ENCODE assay signal across 23 cellular contexts in the genomic region with DNA sequence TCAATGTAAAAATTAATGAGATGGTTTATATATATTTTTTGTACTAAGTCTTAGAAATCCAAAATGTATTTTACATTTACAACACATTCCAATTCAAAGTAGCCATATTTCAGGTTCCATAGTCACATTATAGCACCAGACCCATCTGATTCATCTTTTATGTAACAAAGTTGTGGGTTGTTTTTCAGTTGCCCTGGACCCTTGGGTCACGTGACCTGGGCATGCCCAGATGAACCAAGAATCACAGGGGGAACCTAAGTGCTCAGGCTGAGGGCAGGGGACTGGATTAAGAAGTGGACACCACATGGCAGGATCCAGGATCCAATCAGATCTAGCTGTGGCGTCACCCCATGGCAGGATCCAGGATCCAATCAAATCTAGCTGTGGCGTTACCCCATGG. TPM values are rescaled to one million over a fixed set of nuclear protein-coding genes. Genes with fewer than 3 reads are reported as not detected.
DNase-seq lines count a peak whose midpoint lies in the region; ATAC-seq, FAIRE-seq and TF ChIP-seq lines count a peak whose summit lies in the region.
"Had no signal": no experiment of that assay in that cellular context is flagged by ENCODE, and none has a peak within 500 bp of the region (broad histone marks: within the 10 kb centered on the region; RNA-seq: fewer than 3 reads in every experiment).

No MANE protein-coding gene starts in this region.

- ATAC-seq in HCT116 (peak; percentile 38; the same call in 1 of the 2 replicates), K562 (no peak), GM19023 (IDR thresholded peaks at IDR 0.05; ENCODE audit: unreplicated experiment) (no peak), HG03378 (IDR thresholded peaks at IDR 0.05; ENCODE audit: unreplicated experiment) (no peak)

- H3K79me2 ChIP-seq in HCT116 (ENCODE audit: insufficient read depth, low read length) (no peaks in the 10 kb centered on the region), K562 (ENCODE audit: control insufficient read depth, insufficient read depth, low read length) (no peaks in the 10 kb centered on the region), trophoblast cell (ENCODE audit: control insufficient read depth, insufficient read depth, low read length, poor library complexity) (no peaks in the 10 kb centered on the region)

- no peak for TF ChIP-seq RAD21 in HCT116 (IDR thresholded peaks at IDR 0.05; ENCODE audit: low read depth)
- TF ChIP-seq RAD21 in K562 (CRISPR knock-in tag; conservative IDR thresholded peaks at IDR 0.05 in 1 of 2, IDR thresholded peaks at IDR 0.05 in 1 of 2), result no peak

- no peak for TF ChIP-seq EP300 in K562 (IDR thresholded peaks at IDR 0.05; ENCODE audit: low read length)

- H3K4me1 ChIP-seq in HCT116 (ENCODE audit: control insufficient read depth in 1 of 2, insufficient read depth in 2 of 2, low read length in 2 of 2) (peaks cover 5 to 14% of the 10 kb centered on the region in 2 experiments; a peak in 3 of 4 replicates), K562 (replicated peaks in 1 of 2; ENCODE audit: control insufficient read depth in 2 of 2, insufficient read depth in 2 of 2, low read length in 2 of 2) (peaks cover 0 to 12% of the 10 kb centered on the region in 2 experiments; a peak in 3 of 5 replicates), trophoblast cell (ENCODE audit: control insufficient read depth in 1 of 2, insufficient read depth in 2 of 2, low read length in 2 of 2) (no peaks in the 10 kb centered on the region)
- H3K4me1 ChIP-seq: Peyer's patch, SJCRH30 had no signal

- in situ Hi-C loops in K562 (cut with MboI), result no loop called here

- H3K9ac ChIP-seq in HCT116 (ENCODE audit: low read length) (no peak overlapping the region), K562 (ENCODE audit: insufficient read depth in 1 of 2, low read depth in 2 of 2, low read length in 2 of 2) (no peak overlapping the region), trophoblast cell (ENCODE audit: low read length) (peak overlapping the region; percentile 55)
- H3K9ac ChIP-seq: BLaER1 treated with 17β-estradiol and CSF1 and Interleukin-3, amounts not matched to agents 10 nM and 100 nM had no signal

- no peak overlapping the region for H3K4ac ChIP-seq in trophoblast cell (ENCODE audit: low read depth, low read length)

- no peak overlapping the region for H4K12ac ChIP-seq in trophoblast cell (ENCODE audit: low read depth, low read length)

- H2BK120ac ChIP-seq in trophoblast cell (ENCODE audit: insufficient read depth, low read length, poor library complexity), result no peak overlapping the region

- H3K4me2 ChIP-seq in HCT116 (ENCODE audit: low read length) (no peak overlapping the region), K562 (ENCODE audit: insufficient read depth, low read length) (no peak overlapping the region), trophoblast cell (ENCODE audit: low read length) (no peak overlapping the region)

- RAD21 ChIA-PET in HCT116 (lab: Charles Lee; ENCODE audit: low non-redundant PET in 1 of 2, low total read pairs in 2 of 2, uncharacterized antibody in 2 of 2, unreplicated experiment in 2 of 2), result no interaction called here

- no peaks in the 10 kb centered on the region for H3K79me1 ChIP-seq in trophoblast cell (ENCODE audit: low read length)

- TF ChIP-seq CTCF in HCT116 (IDR thresholded peaks at IDR 0.05 in 2 of 3, conservative IDR thresholded peaks at IDR 0.05 in 1 of 3; ENCODE audit: borderline replicate concordance in 1 of 3, insufficient read depth in 1 of 3, low read depth in 2 of 3, low read length in 2 of 3) (no peak), K562 (IDR thresholded peaks at IDR 0.05 in 2 of 3, conservative IDR thresholded peaks at IDR 0.05 in 1 of 3; ENCODE audit: insufficient read depth in 2 of 3, low read depth in 1 of 3, low read length in 3 of 3) (no peak)

- no peak for TF ChIP-seq POLR2A in GM12892 (IDR thresholded peaks at IDR 0.05; ENCODE audit: low read depth, low read length)
- no peak for TF ChIP-seq POLR2A in HCT116 (IDR thresholded peaks at IDR 0.05; ENCODE audit: borderline replicate concordance, extremely low read depth, insufficient read depth, insufficient read length)
- no peak for TF ChIP-seq POLR2A in K562 (conservative IDR thresholded peaks at IDR 0.05)

- DNase-seq in GM12892 (ENCODE audit: insufficient read length) (no peak), HCT116 (ENCODE audit: low read depth, low spot score) (no peak), K562 (ENCODE audit: extremely low read depth in 1 of 4, low spot score in 3 of 4) (no peak), trophoblast cell (no peak), NOMO-1 treated with dmso at 0.1 percent for 144 hours (lab: John Stamatoyannopoulos, UW; ENCODE audit: unreplicated experiment) (no peak)
- DNase-seq: ACHN; Caco-2; CD4-positive, alpha-beta memory T cell; DMS 273 treated with DMSO at 0.1 percent for 48 hours; DMS79 treated with DMSO at 0.1 percent for 48 hours; KG1; NCI-H1105; NCI-H146; NCI-H2029; NCI-H226; NCI-H510A treated with DMSO at 0.1 percent for 48 hours; NCI-H748 treated with DMSO at 0.1 percent for 48 hours; Peyer's patch; SJCRH30 had no signal

- no peak overlapping the region for H3K18ac ChIP-seq in trophoblast cell (ENCODE audit: low read length)

- H3K14ac ChIP-seq in trophoblast cell (ENCODE audit: low read length), result no peak overlapping the region

- 88% methylated on average over 3 of the region's 3 CpGs for WGBS in K562 (ENCODE audit: insufficient coverage, low coverage, missing lambda C conversion rate)
- no CpG with 5 or more reads among the region's 3 CpGs for WGBS in trophoblast cell (ENCODE audit: extremely low coverage, insufficient coverage, insufficient read length)

- H3K4me3 ChIP-seq in HCT116 (replicated peaks in 1 of 2; ENCODE audit: low read depth in 1 of 2, low read length in 2 of 2) (no peak overlapping the region), K562 (no peak overlapping the region), trophoblast cell (ENCODE audit: low read depth, low read length) (no peak overlapping the region)
- H3K4me3 ChIP-seq: BLaER1 treated with 17β-estradiol and CSF1 and Interleukin-3, amounts not matched to agents 10 nM and 100 nM; Peyer's patch; SJCRH30 had no signal

- no peak overlapping the region for H2AK5ac ChIP-seq in trophoblast cell (ENCODE audit: low read length)

- H3K27ac ChIP-seq in HCT116 (ENCODE audit: low read depth, low read length) (no peak overlapping the region), K562 (ENCODE audit: extremely low read depth, low read depth, low read length) (no peak overlapping the region), trophoblast cell (ENCODE audit: low read depth, low read length) (no peak overlapping the region)
- H3K27ac ChIP-seq: Peyer's patch, SJCRH30 had no signal

- no peaks in the 10 kb centered on the region for H4K20me1 ChIP-seq in HCT116 (ENCODE audit: insufficient read depth)
- H4K20me1 ChIP-seq in K562 (replicated peaks; ENCODE audit: control insufficient read depth, insufficient read depth, low read length), result no peaks in the 10 kb centered on the region
- H4K20me1 ChIP-seq: BLaER1 treated with 17β-estradiol and CSF1 and Interleukin-3, amounts not matched to agents 10 nM and 100 nM had no signal

- H3K9me1 ChIP-seq in K562 (ENCODE audit: control insufficient read depth, insufficient read depth, low read length), result no peaks in the 10 kb centered on the region

- POLR2A ChIA-PET in HCT116 (lab: Charles Lee), result no interaction called here
- POLR2A ChIA-PET in K562 (lab: Yijun Ruan, JAX), result interaction anchor here (0.8 to 2.3 kb wide), 6 partner anchors 9 to 291 kb away, joined by 3 to 8 read pairs (median 4); no protein-coding TSS in a partner anchor

- no peak overlapping the region for H3K23ac ChIP-seq in trophoblast cell (ENCODE audit: low read length)

- H3K9me3 ChIP-seq in HCT116 (ENCODE audit: control insufficient read depth in 1 of 2, insufficient read depth in 1 of 2, low read depth in 1 of 2, low read length in 2 of 2), result peaks cover 0 to 3% of the 10 kb centered on the region in 2 experiments; a peak in 1 of 4 replicates
- H3K9me3 ChIP-seq in K562 (replicated peaks; ENCODE audit: control insufficient read depth, insufficient read depth, low read depth, low read length), result peaks cover 11% of the 10 kb centered on the region
- H3K9me3 ChIP-seq in trophoblast cell (ENCODE audit: insufficient read depth, low read depth, low read length), result no peaks in the 10 kb centered on the region
- H3K9me3 ChIP-seq: Peyer's patch, SJCRH30 had no signal

- BruUV-seq in HCT116 (replicated peaks; lab: Mats Ljungman, UMichigan), result no TSS peak
- BruUV-seq in K562 (replicated peaks; lab: Mats Ljungman, UMichigan), result no TSS peak

- no peaks in the 10 kb centered on the region for H3K36me3 ChIP-seq in HCT116 (ENCODE audit: control insufficient read depth in 1 of 2, insufficient read depth in 2 of 2, low read length in 2 of 2)
- H3K36me3 ChIP-seq in K562 (ENCODE audit: control insufficient read depth, insufficient read depth, low read length), result no peaks in the 10 kb centered on the region
- H3K36me3 ChIP-seq in trophoblast cell (ENCODE audit: control insufficient read depth in 1 of 2, insufficient read depth in 2 of 2, low read length in 2 of 2), result no peaks in the 10 kb centered on the region
- H3K36me3 ChIP-seq: BLaER1 treated with 17β-estradiol and CSF1 and Interleukin-3, amounts not matched to agents 10 nM and 100 nM; Peyer's patch; SJCRH30 had no signal

- H4K8ac ChIP-seq in trophoblast cell (ENCODE audit: low read depth, low read length), result no peak overlapping the region

- H2BK5ac ChIP-seq in trophoblast cell (ENCODE audit: low read depth, low read length, poor library complexity), result no peak overlapping the region

- H3K27me3 ChIP-seq in HCT116 (ENCODE audit: insufficient read depth, low read length) (no peaks in the 10 kb centered on the region), K562 (ENCODE audit: control insufficient read depth in 2 of 2, insufficient read depth in 2 of 2, low read length in 2 of 2) (no peaks in the 10 kb centered on the region), trophoblast cell (ENCODE audit: insufficient read depth, low read length) (no peaks in the 10 kb centered on the region)
- H3K27me3 ChIP-seq: BLaER1 treated with 17β-estradiol and CSF1 and Interleukin-3, amounts not matched to agents 10 nM and 100 nM; Peyer's patch; SJCRH30 had no signal

- H3K9me2 ChIP-seq in HCT116 (ENCODE audit: insufficient read depth), result no peaks in the 10 kb centered on the region

- H2BK12ac ChIP-seq in trophoblast cell (ENCODE audit: low read length), result no peak overlapping the region

- FAIRE-seq in GM12892 (lab: Jason Lieb, UNC), result peak; percentile 78
- no peak for FAIRE-seq in K562 (lab: Jason Lieb, UNC)
- FAIRE-seq: H1 had no signal

- CTCF ChIA-PET in HCT116 (lab: Charles Lee), result no interaction called here
- CTCF ChIA-PET in K562 (lab: Yijun Ruan, JAX; ENCODE audit: low intra/inter-chr PET ratio), result interaction anchor here (0.7 kb wide), 1 partner anchor 29 kb away, joined by 3 read pairs; no protein-coding TSS in a partner anchor

- H2AFZ ChIP-seq in HCT116 (ENCODE audit: low read depth, low read length, poor library complexity, severe bottlenecking), result no peak overlapping the region
- H2AFZ ChIP-seq in K562 (ENCODE audit: low read depth, low read length), result peak overlapping the region; percentile 62; the same call in 1 of the 2 replicates
- no peak overlapping the region for H2AFZ ChIP-seq in trophoblast cell (ENCODE audit: insufficient read depth, low read length, poor library complexity)

- no peak overlapping the region for H4K91ac ChIP-seq in trophoblast cell (ENCODE audit: low read depth, low read length)

- intact Hi-C loops in HCT116 (cut with micrococcal nuclease) (loop anchor here (5.0 to 10.0 kb wide), 2 partner anchors 360 to 403 kb away; no protein-coding TSS in a partner anchor), K562 (cut with micrococcal nuclease) (loop anchor here (5.0 to 10.0 kb wide), 3 partner anchors 175 to 405 kb away; no protein-coding TSS in a partner anchor)

RNA-seq across cellular contexts. Expression of a gene that starts 44.9 kb away (rescaled TPM):
- 283 TPM for polyA plus RNA-seq in GM12892 (2012; ENCODE audit: missing spikeins)
- total RNA-seq in HCT116 (2021; ENCODE audit: unreplicated experiment) (194 TPM), K562 (2014; rRNA removed) (213 and 332 TPM in 2 replicates), K562 (2014; rRNA removed; fragmentation: Illumina TruSeq; extraction: Trizol) (378 and 409 TPM in 2 replicates), K562 (2015; rRNA removed; fragmentation: Illumina TruSeq; extraction: Trizol) (341 and 397 TPM in 2 replicates), K562 (2021) (302 and 312 TPM in 2 replicates)
- 77.1 and 115 TPM in 2 replicates for polyA plus RNA-seq in HCT116 (2012)
- 122 and 367 TPM in 2 replicates for total RNA-seq in K562 (2011; cell fraction: chromatin; rRNA removed; ENCODE audit: low replicate concordance)
- 101 and 132 TPM in 2 replicates for total RNA-seq in K562 (2011; cell fraction: nucleolus; rRNA removed)
- 250 and 347 TPM in 2 replicates for total RNA-seq in K562 (2011; cell fraction: nucleoplasm; rRNA removed)
- polyA plus RNA-seq in K562 (2011; rRNA removed) (451 and 487 TPM in 2 replicates), K562 (2014; fragmentation: Illumina TruSeq; extraction: Trizol) (354 and 361 TPM in 2 replicates), K562 (2014; fragmentation: Nextera tagmentation; extraction: Ambion mirVana) (100 to 1,000 TPM; 384 to 550 TPM), K562 (2014; rRNA removed) (389 and 437 TPM in 2 replicates)
- 117 and 214 TPM in 2 replicates for polyA plus RNA-seq in K562 (2011; cell fraction: cytosol; rRNA removed)
- 97.9 and 211 TPM in 2 replicates for polyA plus RNA-seq in K562 (2011; cell fraction: nucleus; rRNA removed)
- 263 and 279 TPM in 2 replicates for polyA plus RNA-seq in K562 (2012)
- polyA minus RNA-seq in K562 (2011; rRNA and poly(A)+ RNA removed), result 148 and 223 TPM in 2 replicates
- 44.6 and 66.0 TPM in 2 replicates for polyA minus RNA-seq in K562 (2011; cell fraction: cytosol; rRNA and poly(A)+ RNA removed)
- polyA minus RNA-seq in K562 (2011; cell fraction: nucleus; rRNA and poly(A)+ RNA removed), result 155 and 334 TPM in 2 replicates
- 152 and 159 TPM in 2 replicates for polyA plus RNA-seq in trophoblast cell (2013)
